Comparison of ENCODE assay signal across 26 cellular contexts in genomic region chr3:113186566-113186965, GRCh38. TPM values are rescaled to one million over a fixed set of nuclear protein-coding genes. Genes with fewer than 3 reads are reported as not detected.
"Had no signal": no experiment of that assay in that cellular context is flagged by ENCODE, and none has a peak within 500 bp of the region (broad histone marks: within the 10 kb centered on the region; RNA-seq: fewer than 3 reads in every experiment).

No MANE protein-coding gene starts in this region.

- H3K36me3 ChIP-seq: brain microvascular endothelial cell, heart right ventricle, left ventricle myocardium inferior, neutrophil, thoracic aorta had no signal

- FAIRE-seq: astrocyte, endothelial cell of umbilical vein had no signal

- H3K4me3 ChIP-seq: heart right ventricle, left ventricle myocardium inferior, lung, skin epidermis, thoracic aorta had no signal

- H3K9me3 ChIP-seq: neutrophil, thoracic aorta had no signal

- H3K27me3 ChIP-seq: brain microvascular endothelial cell, heart right ventricle, neutrophil had no signal

- DNase-seq: activated CD4-positive, alpha-beta memory T cell treated with anti-CD3 and anti-CD28 coated beads, Interleukin-2, amount 10 ng/mL, durations not matched to agents 7 days and 5 days; activated CD4-positive, alpha-beta T cell treated with anti-CD3 and anti-CD28 coated beads, Interleukin-2, amount 10 ng/mL, durations not matched to agents 24 days and 14 days; activated CD4-positive, CD25-positive, alpha-beta regulatory T cell treated with anti-CD3 and anti-CD28 coated beads, Interleukin-2, amount 50 U/mL, for 72 hours; activated CD8-positive, alpha-beta memory T cell treated with anti-CD3 and anti-CD28 coated beads, Interleukin-2, amount 50 U/mL, for 48 hours; activated gamma-delta T cell treated with Interleukin-2 at 50 U/mL for 16 hours; activated naive CD4-positive, alpha-beta T cell treated with anti-CD3 and anti-CD28 coated beads, Interleukin-2, amount 50 U/mL, for 16 hours; activated T-cell treated with anti-CD3 and anti-CD28 coated beads, Interleukin-2, amount 50 U/mL, for 24 hours; amniotic stem cell; brain microvascular endothelial cell; caudate nucleus; foreskin fibroblast; heart right ventricle; left ventricle myocardium inferior; mesendoderm; retina; stimulated activated CD4-positive, alpha-beta T cell treated with anti-CD3 and anti-CD28 coated beads, Interleukin-12 subunit alpha, Interleukin-12 subunit beta, amount 100 ng/mL, for 4 hours; stimulated activated CD4-positive, alpha-beta T cell treated with anti-CD3 and anti-CD28 coated beads, Interleukin-4, amount 100 ng/mL, for 1 hour; stimulated activated naive CD8-positive, alpha-beta T cell treated with anti-CD3 and anti-CD28 coated beads, Interleukin-15, Interleukin-2, amounts not matched to agents 100 U/mL and 50 U/mL, for 24 hours; T-helper 2 cell had no signal

- H3K4me1 ChIP-seq: heart right ventricle, left ventricle myocardium inferior had no signal

- H3K27ac ChIP-seq: brain microvascular endothelial cell, heart right ventricle, left ventricle myocardium inferior, neutrophil, skin epidermis, thoracic aorta had no signal

RNA-seq across cellular contexts. Expression of gene BOC, which starts 24.8 kb away (rescaled TPM):
- total RNA-seq: activated CD4-positive, alpha-beta memory T cell treated with anti-CD3 and anti-CD28 coated beads, Interleukin-2, amount 10 ng/mL, durations not matched to agents 7 days and 5 days; endothelial cell of umbilical vein; mononuclear cell had no signal
